24 cellular contexts compared by ENCODE assay signal in the genomic region with DNA sequence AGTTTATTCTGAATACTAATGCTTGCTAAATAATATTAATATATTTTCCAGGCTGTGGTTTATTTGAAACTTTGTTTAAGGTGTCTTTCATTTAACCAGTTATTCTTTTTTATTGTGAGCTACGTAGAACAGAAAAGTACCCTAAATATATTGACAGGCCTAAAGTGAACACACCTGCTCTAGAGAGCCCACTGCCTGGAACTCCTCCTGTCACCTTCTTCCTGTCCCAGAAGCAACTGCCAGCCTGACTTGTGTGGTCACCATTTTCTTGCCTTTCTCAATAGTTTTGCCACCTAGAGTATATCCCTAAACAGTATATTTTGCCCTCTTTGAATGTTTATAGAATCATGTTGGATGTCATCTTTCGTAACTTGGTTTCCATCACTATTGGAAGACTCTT. TPM values are rescaled to one million over a fixed set of nuclear protein-coding genes. Genes with fewer than 3 reads are reported as not detected.
DNase-seq lines count a peak whose midpoint lies in the region; ATAC-seq and TF ChIP-seq lines count a peak whose summit lies in the region.
"Had no signal": no experiment of that assay in that cellular context is flagged by ENCODE, and none has a peak within 500 bp of the region (broad histone marks: within the 10 kb centered on the region; RNA-seq: fewer than 3 reads in every experiment).

No MANE protein-coding gene starts in this region.

- peaks cover 6% of the 10 kb centered on the region for H3K27me3 Mint-ChIP-seq in endothelial cell (ENCODE audit: unreplicated experiment)
- H3K27me3 Mint-ChIP-seq: activated CD4-positive, alpha-beta memory T cell treated with anti-CD3 and anti-CD28 coated beads, Interleukin-2, amount 10 ng/mL, durations not matched to agents 7 days and 5 days; natural killer cell treated with Interleukin-12 subunit alpha and Interleukin-12 subunit beta and Interleukin-15 and Interleukin-18, amount 100 ng/mL, for 72 hours; stimulated activated naive CD8-positive, alpha-beta T cell treated with anti-CD3 and anti-CD28 coated beads, Interleukin-15, Interleukin-2, amounts not matched to agents 100 ng/mL and 50 ng/mL, for 24 hours had no signal

- H3K4me3 Mint-ChIP-seq in endothelial cell (ENCODE audit: unreplicated experiment): no peak overlapping the region
- H3K4me3 Mint-ChIP-seq: activated CD4-positive, alpha-beta memory T cell treated with anti-CD3 and anti-CD28 coated beads, Interleukin-2, amount 10 ng/mL, durations not matched to agents 7 days and 5 days; activated T-cell treated with anti-CD3 and anti-CD28 coated beads, Interleukin-2, amount 50 U/mL, for 4 hours; natural killer cell treated with Interleukin-12 subunit alpha and Interleukin-12 subunit beta and Interleukin-15 and Interleukin-18, amount 100 ng/mL, for 72 hours; stimulated activated naive CD8-positive, alpha-beta T cell treated with anti-CD3 and anti-CD28 coated beads, Interleukin-15, Interleukin-2, amounts not matched to agents 100 ng/mL and 50 ng/mL, for 24 hours; WTC11 had no signal

- no peaks in the 10 kb centered on the region for H3K27me3 ChIP-seq in Loucy (ENCODE audit: insufficient read depth, low read length, poor library complexity, severe bottlenecking)
- H3K27me3 ChIP-seq: transverse colon had no signal

- peak; percentile 26 for ATAC-seq in GM18511 (IDR thresholded peaks at IDR 0.05; ENCODE audit: unreplicated experiment)
- peak; percentile 22 for ATAC-seq in GM21526 (IDR thresholded peaks at IDR 0.05; ENCODE audit: low FRiP score, unreplicated experiment)
- peak; percentile 8 for ATAC-seq in HG02973 (IDR thresholded peaks at IDR 0.05; ENCODE audit: unreplicated experiment)
- ATAC-seq in HG02840 (IDR thresholded peaks at IDR 0.05; ENCODE audit: low FRiP score, unreplicated experiment): no peak
- no peak for ATAC-seq in Right ventricle myocardium inferior
- ATAC-seq: activated naive CD4-positive, alpha-beta T cell treated with anti-CD3 and anti-CD28 coated beads, Interleukin-2, amount 50 U/mL, for 72 hours; activated T-cell treated with anti-CD3 and anti-CD28 coated beads, Interleukin-2, amount 50 U/mL, for 4 hours; WTC11 had no signal

- H3K4me1 Mint-ChIP-seq in endothelial cell (ENCODE audit: unreplicated experiment): peaks cover 4% of the 10 kb centered on the region

- no peak overlapping the region for H3K4me3 ChIP-seq in Loucy (ENCODE audit: low read length, poor library complexity, severe bottlenecking)
- H3K4me3 ChIP-seq: transverse colon had no signal

- H2AFZ ChIP-seq in Loucy (ENCODE audit: low read length): no peak overlapping the region

- peaks cover 8% of the 10 kb centered on the region for H3K36me3 Mint-ChIP-seq in endothelial cell (ENCODE audit: low read depth, unreplicated experiment)
- H3K36me3 Mint-ChIP-seq: WTC11 had no signal

- H3K9ac ChIP-seq in Loucy (ENCODE audit: low read depth, low read length, poor library complexity, severe bottlenecking): peak overlapping the region; percentile 14

- TF ChIP-seq CTCF in Loucy (conservative IDR thresholded peaks at IDR 0.05; ENCODE audit: low read length): no peak
- no peak for TF ChIP-seq CTCF in endothelial cell (IDR thresholded peaks at IDR 0.05; ENCODE audit: unreplicated experiment)

- no peaks in the 10 kb centered on the region for H4K20me1 ChIP-seq in Loucy (ENCODE audit: insufficient read depth, low read length, poor library complexity, severe bottlenecking)

- H3K4me1 ChIP-seq in Loucy (ENCODE audit: insufficient read depth, low read length, poor library complexity, severe bottlenecking): peaks cover 16% of the 10 kb centered on the region

- H3K36me3 ChIP-seq in Loucy (ENCODE audit: insufficient read depth, low read length): peaks cover 60% of the 10 kb centered on the region

- DNase-seq in endothelial cell (ENCODE audit: low spot score) (no peak), Right ventricle myocardium inferior (ENCODE audit: missing footprints) (no peak)
- DNase-seq in activated CD4-positive, alpha-beta T cell treated with anti-CD3 and anti-CD28 coated beads for 1 hour: no peak
- DNase-seq: activated CD4-positive, alpha-beta memory T cell treated with anti-CD3 and anti-CD28 coated beads, Interleukin-2, amount 10 ng/mL, durations not matched to agents 7 days and 5 days; activated T-cell treated with anti-CD3 and anti-CD28 coated beads, Interleukin-2, amount 50 U/mL, for 4 hours; DMS53; hypothalamus; IMR-90; mesendoderm; NCI-H2081 treated with DMSO at 0.1 percent for 48 hours; NCI-H510A treated with DMSO at 0.1 percent for 48 hours; posterior cingulate gyrus; SIG-M5; stimulated activated CD4-positive, alpha-beta T cell treated with anti-CD3 and anti-CD28 coated beads, Interleukin-1b, Interleukin-23, amount 100 ng/mL, for 48 hours; transverse colon had no signal

- no peaks in the 10 kb centered on the region for H3K9me3 Mint-ChIP-seq in endothelial cell (ENCODE audit: unreplicated experiment)
- H3K9me3 Mint-ChIP-seq: activated CD4-positive, alpha-beta memory T cell treated with anti-CD3 and anti-CD28 coated beads, Interleukin-2, amount 10 ng/mL, durations not matched to agents 7 days and 5 days; activated naive CD4-positive, alpha-beta T cell treated with anti-CD3 and anti-CD28 coated beads, Interleukin-2, amount 50 U/mL, for 72 hours; activated T-cell treated with anti-CD3 and anti-CD28 coated beads, Interleukin-2, amount 50 U/mL, for 4 hours; natural killer cell treated with Interleukin-12 subunit alpha and Interleukin-12 subunit beta and Interleukin-15 and Interleukin-18, amount 100 ng/mL, for 72 hours; stimulated activated naive CD8-positive, alpha-beta T cell treated with anti-CD3 and anti-CD28 coated beads, Interleukin-15, Interleukin-2, amounts not matched to agents 100 ng/mL and 50 ng/mL, for 24 hours; WTC11 had no signal

- no peaks in the 10 kb centered on the region for H3F3A ChIP-seq in Loucy (ENCODE audit: low read depth)

- H3K9me3 ChIP-seq in Loucy (ENCODE audit: insufficient read depth, low read depth, low read length): no peaks in the 10 kb centered on the region
- H3K9me3 ChIP-seq: transverse colon had no signal

- intact Hi-C loops in Right ventricle myocardium inferior (cut with DNase I): no loop called here

- H3K4me2 ChIP-seq in Loucy (ENCODE audit: low read depth, low read length, poor library complexity, severe bottlenecking): peak overlapping the region; percentile 14

- no peaks in the 10 kb centered on the region for H3K9me2 ChIP-seq in Loucy (replicated peaks; ENCODE audit: low read depth, low read length)

- no peak overlapping the region for H3K27ac Mint-ChIP-seq in endothelial cell (ENCODE audit: unreplicated experiment)
- H3K27ac Mint-ChIP-seq: activated CD4-positive, alpha-beta memory T cell treated with anti-CD3 and anti-CD28 coated beads, Interleukin-2, amount 10 ng/mL, durations not matched to agents 7 days and 5 days; activated naive CD4-positive, alpha-beta T cell treated with anti-CD3 and anti-CD28 coated beads, Interleukin-2, amount 50 U/mL, for 72 hours; natural killer cell treated with Interleukin-12 subunit alpha and Interleukin-12 subunit beta and Interleukin-15 and Interleukin-18, amount 100 ng/mL, for 72 hours; stimulated activated naive CD8-positive, alpha-beta T cell treated with anti-CD3 and anti-CD28 coated beads, Interleukin-15, Interleukin-2, amounts not matched to agents 100 ng/mL and 50 ng/mL, for 24 hours had no signal

- no peaks in the 10 kb centered on the region for H3K79me2 ChIP-seq in Loucy (ENCODE audit: insufficient read depth, low read length)

RNA-seq across cellular contexts. Expression of a gene that starts 48.5 kb away (rescaled TPM):
- total RNA-seq in endothelial cell (ENCODE audit: unreplicated experiment) (19.5 TPM), Right ventricle myocardium inferior (31.2 TPM)

Comparison
In these comparisons a context has a peak if more than half of its experiments do, and no peak if none do; other contexts are left out.
1. ATAC-seq: peak in GM18511 (single experiment), GM21526 (single experiment) and HG02973 (single experiment); none in HG02840 (single experiment) and Right ventricle myocardium inferior (single experiment).